17 cellular contexts compared by ENCODE assay signal in genomic region chr10:43653746-43654145, GRCh38.
"Had no signal": no experiment of that assay in that cellular context is flagged by ENCODE, and none has a peak within 500 bp of the region (broad histone marks: within the 10 kb centered on the region; RNA-seq: fewer than 3 reads in every experiment).

No MANE protein-coding gene starts in this region.

- ATAC-seq: activated CD8-positive, alpha-beta T cell treated with anti-CD3 and anti-CD28 coated beads for 36 hours; activated T-cell treated with anti-CD3 and anti-CD28 coated beads, Interleukin-2, amount 50 U/mL, for 72 hours; gastroesophageal sphincter; stimulated activated effector memory CD8-positive, alpha-beta T cell treated with anti-CD3 and anti-CD28 coated beads, Interleukin-12 subunit alpha, Interleukin-12 subunit beta, amount 100 ng/mL, for 72 hours had no signal

- H3K4me2 ChIP-seq: smooth muscle cell had no signal

- H3K4me1 ChIP-seq: right atrium auricular region had no signal

- DNase-seq: activated CD4-positive, alpha-beta T cell treated with anti-CD3 and anti-CD28 coated beads for 4 hours; activated CD8-positive, alpha-beta memory T cell treated with anti-CD3 and anti-CD28 coated beads, Interleukin-2, amount 50 U/mL, for 4 hours; activated CD8-positive, alpha-beta T cell treated with anti-CD3 and anti-CD28 coated beads for 36 hours; activated gamma-delta T cell treated with Interleukin-2 at 50 U/mL for 16 hours; activated naive CD8-positive, alpha-beta T cell treated with anti-CD3 and anti-CD28 coated beads for 36 hours; activated T-cell treated with anti-CD3 and anti-CD28 coated beads, Interleukin-2, amount 50 U/mL, for 72 hours; anterior cingulate cortex; esophagus squamous epithelium; posterior cingulate gyrus; T1000; thyroid gland had no signal

- H3K27me3 ChIP-seq: right atrium auricular region, thyroid gland, vagina had no signal

- H3K27ac ChIP-seq: esophagus squamous epithelium, gastroesophageal sphincter, neutrophil, right atrium auricular region, thyroid gland, vagina had no signal

- H3K4me3 ChIP-seq: esophagus squamous epithelium, gastroesophageal sphincter, right atrium auricular region, smooth muscle cell, thyroid gland, vagina had no signal

- H3K9me3 ChIP-seq: esophagus squamous epithelium, gastroesophageal sphincter, neutrophil, right atrium auricular region, thyroid gland, vagina had no signal

- H3K36me3 ChIP-seq: esophagus squamous epithelium, gastroesophageal sphincter, neutrophil, right atrium auricular region, thyroid gland, vagina had no signal
